In the genomic region with DNA sequence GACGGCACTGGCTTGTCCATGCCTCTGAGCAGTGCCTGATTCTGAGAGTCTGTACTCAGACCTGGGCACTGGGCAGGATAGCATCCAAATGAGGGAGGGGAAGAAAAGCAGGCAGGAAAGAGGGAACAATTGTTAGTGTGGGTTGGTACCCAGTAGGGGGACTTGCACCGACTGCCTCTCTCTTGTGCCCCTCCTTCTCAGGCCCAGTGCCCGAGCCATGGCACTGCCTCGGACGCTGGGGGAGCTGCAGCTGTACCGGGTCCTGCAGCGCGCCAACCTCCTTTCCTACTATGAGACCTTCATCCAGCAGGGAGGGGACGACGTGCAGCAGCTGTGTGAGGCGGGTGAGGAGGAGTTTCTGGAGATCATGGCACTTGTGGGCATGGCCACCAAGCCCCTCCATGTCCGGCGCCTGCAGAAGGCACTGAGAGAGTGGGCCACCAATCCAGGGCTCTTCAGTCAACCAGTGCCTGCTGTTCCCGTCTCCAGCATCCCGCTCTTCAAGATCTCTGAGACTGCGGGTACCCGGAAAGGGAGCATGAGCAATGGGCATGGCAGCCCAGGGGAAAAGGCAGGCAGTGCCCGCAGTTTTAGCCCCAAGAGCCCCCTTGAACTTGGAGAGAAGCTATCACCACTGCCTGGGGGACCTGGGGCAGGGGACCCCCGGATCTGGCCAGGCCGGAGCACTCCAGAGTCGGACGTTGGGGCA, we compare ENCODE assay signal across 6 cellular contexts. TPM values are rescaled to one million over a fixed set of nuclear protein-coding genes. Genes with fewer than 3 reads are reported as not detected.
A peak's percentile ranks its signal among the peaks of the same experiment; 100 is the strongest.
DNase-seq lines count a peak whose midpoint lies in the region; ATAC-seq and TF ChIP-seq lines count a peak whose summit lies in the region.

No MANE protein-coding gene starts in this region.

- H3K36me3 Mint-ChIP-seq in GM23338 (ENCODE audit: low read depth), result peaks cover 49% of the 10 kb centered on the region
- H3K36me3 Mint-ChIP-seq in osteocyte (ENCODE audit: unreplicated experiment), result peaks cover 29% of the 10 kb centered on the region

- H3K36me3 ChIP-seq in GM23338 (ENCODE audit: insufficient read depth), result no peaks in the 10 kb centered on the region

- H3K4me3 Mint-ChIP-seq in GM23338 (peak overlapping the region; percentile 93), osteocyte (ENCODE audit: unreplicated experiment) (peak overlapping the region; percentile 98)

- H3F3A ChIP-seq in GM23338 (replicated peaks; ENCODE audit: low read depth), result peaks cover 19% of the 10 kb centered on the region

- no peak overlapping the region for H2AFZ ChIP-seq in GM23338

- DNase-seq in GM23338 (ENCODE audit: low spot score) (no peak), caudate nucleus (lab: John Stamatoyannopoulos, UW) (peak in 54 of 61 donors; percentile 15 to 83 (median 48)), osteocyte (ENCODE audit: extremely low spot score, unreplicated experiment) (no peak), cerebellum (ENCODE audit: low spot score) (no peak), NCI-H1930 (lab: John Stamatoyannopoulos, UW) (no peak)

- peaks cover 39% of the 10 kb centered on the region for H3K27me3 Mint-ChIP-seq in GM23338 (ENCODE audit: insufficient read depth, low read depth, poor library complexity)
- H3K27me3 Mint-ChIP-seq in osteocyte (ENCODE audit: unreplicated experiment), result no peaks in the 10 kb centered on the region

- H3K9me2 ChIP-seq in GM23338 (ENCODE audit: insufficient read depth), result no peaks in the 10 kb centered on the region

- TF ChIP-seq CTCF in GM23338 (conservative IDR thresholded peaks at IDR 0.05; ENCODE audit: low read depth in 2 of 2) (no peak), osteocyte (IDR thresholded peaks at IDR 0.05) (no peak)

- H3K4me2 ChIP-seq in GM23338, result no peak overlapping the region

- peaks cover 55% of the 10 kb centered on the region for H3K4me1 Mint-ChIP-seq in GM23338
- H3K4me1 Mint-ChIP-seq in osteocyte (ENCODE audit: unreplicated experiment), result peaks cover 56% of the 10 kb centered on the region

- no peaks in the 10 kb centered on the region for H3K27me3 ChIP-seq in GM23338 (ENCODE audit: insufficient read depth)

- peaks cover 26% of the 10 kb centered on the region for H3K4me1 ChIP-seq in GM23338 (ENCODE audit: insufficient read depth)

- no peak overlapping the region for H3K27ac Mint-ChIP-seq in GM23338
- peak overlapping the region; percentile 69 for H3K27ac Mint-ChIP-seq in osteocyte (ENCODE audit: unreplicated experiment)

- no peak for ATAC-seq in GM23338
- no peak for ATAC-seq in HG03342 (IDR thresholded peaks at IDR 0.05; ENCODE audit: unreplicated experiment)

- no peaks in the 10 kb centered on the region for H3K9me3 Mint-ChIP-seq in GM23338
- H3K9me3 Mint-ChIP-seq in osteocyte (ENCODE audit: unreplicated experiment), result no peaks in the 10 kb centered on the region

- no peak overlapping the region for H3K27ac ChIP-seq in GM23338 (ENCODE audit: low read depth)
- peak overlapping the region; percentile 70 for H3K27ac ChIP-seq in caudate nucleus (ENCODE audit: low read depth, low read length)

- H3K4me3 ChIP-seq in GM23338, result no peak overlapping the region; the same call in 1 of the 2 replicates

- H4K20me1 ChIP-seq in GM23338 (replicated peaks; ENCODE audit: insufficient read depth), result no peaks in the 10 kb centered on the region; the same call in 1 of the 2 replicates

- H3K79me2 ChIP-seq in GM23338 (replicated peaks; ENCODE audit: insufficient read depth), result peaks cover 8% of the 10 kb centered on the region; the same call in 1 of the 2 replicates

TF ChIP-seq in GM23338, 12 proteins besides CTCF, POLR2A, EP300 and RAD21 (continues in another document):
- TF ChIP-seq POLR2AphosphoS5 (IDR thresholded peaks at IDR 0.05; ENCODE audit: low read depth) (no peak), JUNB (IDR thresholded peaks at IDR 0.05; ENCODE audit: unreplicated experiment) (no peak), ZNF331 (CRISPR knock-in tag; IDR thresholded peaks at IDR 0.05; ENCODE audit: low read depth) (no peak), EZH2 (IDR thresholded peaks at IDR 0.05; ENCODE audit: low read depth, unreplicated experiment) (no peak), EZH2phosphoT487 (IDR thresholded peaks at IDR 0.05; ENCODE audit: unreplicated experiment) (no peak), STAT1 (IDR thresholded peaks at IDR 0.05; ENCODE audit: unreplicated experiment) (no peak), REST (IDR thresholded peaks at IDR 0.05; ENCODE audit: unreplicated experiment) (no peak)

RNA-seq across cellular contexts. Expression of gene NAB2, which starts 2.2 kb away (rescaled TPM):
- 19.8 and 20.8 TPM in 2 replicates for total RNA-seq in GM23338 (2014; rRNA removed; shearing (Covaris generic))
- 6.5 and 6.6 TPM in 2 replicates for polyA plus RNA-seq in GM23338 (2016; fragmentation: Nextera tagmentation; extraction: Ambion mirVana)
- 41.9 and 42.8 TPM in 2 replicates for total RNA-seq in osteocyte
- 15.2 TPM for total RNA-seq in cerebellum

RNA-seq across cellular contexts. Expression of gene NEMP1, which starts 12.5 kb away (rescaled TPM):
- total RNA-seq in GM23338 (2014; rRNA removed; shearing (Covaris generic)), result 35.0 and 36.3 TPM in 2 replicates
- 10.3 and 11.9 TPM in 2 replicates for polyA plus RNA-seq in GM23338 (2016; fragmentation: Nextera tagmentation; extraction: Ambion mirVana)
- total RNA-seq in osteocyte (12.1 and 14.5 TPM in 2 replicates), cerebellum (12.5 TPM)

RNA-seq across cellular contexts. Expression of gene STAT6, which starts 20.1 kb away (rescaled TPM):
- total RNA-seq in GM23338 (2014; rRNA removed; shearing (Covaris generic)), result 26.3 and 28.1 TPM in 2 replicates
- polyA plus RNA-seq in GM23338 (2016; fragmentation: Nextera tagmentation; extraction: Ambion mirVana), result 11.0 and 14.3 TPM in 2 replicates
- 154 and 161 TPM in 2 replicates for total RNA-seq in osteocyte
- 7.6 TPM for total RNA-seq in cerebellum

RNA-seq across cellular contexts. Expression of gene LRP1, which starts 37.2 kb away (rescaled TPM):
- 130 and 145 TPM in 2 replicates for total RNA-seq in GM23338 (2014; rRNA removed; shearing (Covaris generic))
- polyA plus RNA-seq in GM23338 (2016; fragmentation: Nextera tagmentation; extraction: Ambion mirVana), result 26.6 and 29.9 TPM in 2 replicates
- total RNA-seq in osteocyte (591 and 603 TPM in 2 replicates), cerebellum (109 TPM)

RNA-seq across cellular contexts. Expression of gene MYO1A, which starts 41.1 kb away (rescaled TPM):
- not detected in 2 replicates for total RNA-seq in GM23338 (2014; rRNA removed; shearing (Covaris generic))
- polyA plus RNA-seq in GM23338 (2016; fragmentation: Nextera tagmentation; extraction: Ambion mirVana), result not detected in 2 replicates
- not detected in 2 replicates for total RNA-seq in osteocyte
- total RNA-seq in cerebellum, result 0.36 TPM

Comparison
In these comparisons a context has a peak if more than half of its experiments do, and no peak if none do; other contexts are left out.
1. DNase-seq: peak in caudate nucleus (54 of 61); none in GM23338 (single experiment), osteocyte (single experiment), cerebellum (single experiment) and NCI-H1930 (0 of 2).